ENCODE assay signal across 8 cellular contexts in the genomic region with DNA sequence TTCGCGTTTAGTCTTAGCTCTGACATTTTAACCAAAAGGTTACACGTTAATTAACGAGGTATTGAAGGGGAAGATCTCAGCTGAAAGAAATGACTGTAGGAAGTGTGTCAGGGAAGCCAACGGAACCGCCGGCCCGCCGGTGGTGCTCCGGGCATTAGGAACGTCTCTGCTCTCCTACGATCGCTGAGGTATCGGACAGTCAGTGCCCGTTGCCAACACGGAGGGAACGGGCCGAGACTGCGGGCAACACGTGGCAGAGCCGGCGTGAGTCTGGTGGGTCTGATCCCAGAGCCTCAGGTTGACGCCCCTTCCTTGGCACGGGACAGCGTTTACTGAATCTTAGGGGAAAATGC. TPM values are rescaled to one million over a fixed set of nuclear protein-coding genes. Genes with fewer than 3 reads are reported as not detected.
DNase-seq lines count a peak whose midpoint lies in the region; ATAC-seq, FAIRE-seq and TF ChIP-seq lines count a peak whose summit lies in the region.
"Not testable (repeated sequence)": the region's sequence is repeated elsewhere in the genome, so short reads cannot be mapped to it uniquely, and the experiment has no call there.

No MANE protein-coding gene starts in this region.

- not testable (repeated sequence) for H3K4me1 ChIP-seq in ectodermal cell (ENCODE audit: control insufficient read depth, insufficient read depth, low read length); kidney (ENCODE audit: control insufficient read depth in 1 of 2, insufficient read depth in 1 of 2, low read depth in 1 of 2, low read length in 2 of 2); urinary bladder (ENCODE audit: insufficient read depth)

- 3% methylated on average over 25 of the region's 25 CpGs for WGBS in ectodermal cell, 2 experiments
- WGBS in urinary bladder, result under 1% methylated on average over 25 of the region's 25 CpGs

- H3K36me3 ChIP-seq in ectodermal cell (ENCODE audit: control insufficient read depth, insufficient read depth, low read length); kidney (ENCODE audit: control insufficient read depth in 1 of 2, insufficient read depth in 2 of 2, low read length in 2 of 2); urinary bladder (ENCODE audit: insufficient read depth): not testable (repeated sequence)

- H3K27me3 ChIP-seq in ectodermal cell (ENCODE audit: control insufficient read depth, insufficient read depth, low read length, poor library complexity, severe bottlenecking), result peaks cover 33% of the 10 kb centered on the region

- peak; percentile 56 for DNase-seq in NCI-H69 (lab: John Stamatoyannopoulos, UW)
- peak; percentile 12 for DNase-seq in activated T-cell treated with anti-CD3 and anti-CD28 coated beads for 24 hours (ENCODE audit: low read depth)
- DNase-seq in kidney, result not testable (repeated sequence)
- peak; percentile 80 for DNase-seq in posterior vena cava (ENCODE audit: low spot score)

- FAIRE-seq in kidney (lab: Jason Lieb, UNC), result not testable (repeated sequence)

- not testable (repeated sequence) for H3K9ac ChIP-seq in kidney (ENCODE audit: low read length in 2 of 2)

- not testable (repeated sequence) for TF ChIP-seq POLR2A in GM18505 (IDR thresholded peaks at IDR 0.05; ENCODE audit: borderline replicate concordance, extremely low read depth, insufficient read depth, insufficient read length)

- peak; percentile 11 for ATAC-seq in GM18505 (IDR thresholded peaks at IDR 0.05; ENCODE audit: unreplicated experiment)
- ATAC-seq in HG02884 (IDR thresholded peaks at IDR 0.05; ENCODE audit: unreplicated experiment), result peak; percentile 13

- TF ChIP-seq CTCF in kidney (IDR thresholded peaks at IDR 0.05; ENCODE audit: borderline replicate concordance, extremely low read depth, insufficient read depth), result not testable (repeated sequence)

- H3K4me3 ChIP-seq in ectodermal cell (ENCODE audit: insufficient read depth, low read depth, low read length) (peak overlapping the region; percentile 55), kidney (ENCODE audit: low read length in 2 of 2) (peak overlapping the region; percentile 42 to 66), urinary bladder (ENCODE audit: low read depth, low read length) (peak overlapping the region; percentile 55)

- H3K9me3 ChIP-seq in ectodermal cell (ENCODE audit: control insufficient read depth, low read length); kidney (ENCODE audit: control insufficient read depth in 1 of 2, low read length in 2 of 2): not testable (repeated sequence)

- intact Hi-C loops in kidney (cut with DNase I); posterior vena cava (cut with DNase I): not testable (repeated sequence)

- not testable (repeated sequence) for H3K27ac ChIP-seq in ectodermal cell (ENCODE audit: insufficient read depth, low read depth, low read length, poor library complexity, severe bottlenecking); kidney (ENCODE audit: low read depth in 2 of 2, low read length in 2 of 2); urinary bladder (ENCODE audit: low read depth)

RNA-seq across cellular contexts. Expression of gene PMPCB, which starts 16.5 kb away (rescaled TPM):
- polyA plus RNA-seq in ectodermal cell (2013, experiment 1 of 4), result 95.6 TPM
- 101 TPM for polyA plus RNA-seq in ectodermal cell (2013, experiment 2 of 4)
- 87.9 TPM for polyA plus RNA-seq in ectodermal cell (2013, experiment 3 of 4)
- 91.6 TPM for polyA plus RNA-seq in ectodermal cell (2013, experiment 4 of 4)
- 65.8 TPM for total RNA-seq in kidney
- polyA plus RNA-seq in kidney (ENCODE audit: insufficient read depth, low read depth, low replicate concordance), result 85.3 TPM
- total RNA-seq in posterior vena cava, result 10 to 100 TPM; 38.7 to 43.5 TPM
- total RNA-seq in urinary bladder, result 67.5 TPM
- 64.4 TPM for polyA plus RNA-seq in urinary bladder
